8 cellular contexts compared by ENCODE assay signal in the genomic region with DNA sequence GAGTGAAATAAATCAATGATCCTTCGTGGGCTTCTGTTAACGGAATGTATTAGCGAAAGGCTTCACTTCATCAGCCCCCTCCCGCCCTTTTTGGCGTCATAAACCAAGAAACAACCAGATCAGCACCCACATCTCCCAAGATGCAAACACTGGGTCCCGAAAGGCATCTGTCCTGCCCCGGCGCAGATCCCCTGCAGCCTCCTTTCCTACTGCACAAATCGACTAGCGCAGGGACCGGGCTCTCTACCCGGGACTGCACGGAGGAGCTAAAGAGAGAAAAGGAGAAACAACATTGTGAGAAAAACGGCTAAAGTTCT. TPM values are rescaled to one million over a fixed set of nuclear protein-coding genes. Genes with fewer than 3 reads are reported as not detected.
DNase-seq lines count a peak whose midpoint lies in the region; TF ChIP-seq lines count a peak whose summit lies in the region.

No MANE protein-coding gene starts in this region.

- peak overlapping the region; percentile 67 for H3K4me3 ChIP-seq in GM06990 (replicated peaks; ENCODE audit: low read depth, low read length)
- H3K4me3 ChIP-seq in H7 (ENCODE audit: insufficient read depth, low read depth, low read length), result peak overlapping the region; percentile 57
- peak overlapping the region; percentile 85 for H3K4me3 ChIP-seq in NT2/D1 (ENCODE audit: insufficient read length, low read depth)
- peak overlapping the region; percentile 90 to 96 for H3K4me3 ChIP-seq in neuronal stem cell (ENCODE audit: low read length in 2 of 2)

- H3K14ac ChIP-seq in neuronal stem cell (ENCODE audit: low read length), result no peak overlapping the region

- no peak overlapping the region for H2BK12ac ChIP-seq in neuronal stem cell (ENCODE audit: low read length)

- no peak overlapping the region for H2BK15ac ChIP-seq in neuronal stem cell (ENCODE audit: low read length)

- TF ChIP-seq CTCF in GM06990 (IDR thresholded peaks at IDR 0.05; ENCODE audit: insufficient read depth, low read length, poor library complexity, severe bottlenecking), result no peak

- no peak for DNase-seq in GM06990 (ENCODE audit: extremely low read depth, insufficient read length)
- no peak for DNase-seq in H7
- DNase-seq in NT2/D1 (ENCODE audit: low read depth, low spot score), result no peak
- no peak for DNase-seq in epithelial cell of prostate (ENCODE audit: low read depth, low spot score)
- no peak for DNase-seq in neuronal stem cell (ENCODE audit: low spot score)
- DNase-seq in stimulated activated naive CD4-positive, alpha-beta T cell treated with Interleukin-2 at 50 U/mL for 16 hours (lab: John Stamatoyannopoulos, UW), result no peak
- DNase-seq in GF-D8 (lab: John Stamatoyannopoulos, UW), result no peak
- DNase-seq in GOT3 (lab: John Stamatoyannopoulos, UW), result no peak

- H2AK5ac ChIP-seq in neuronal stem cell (ENCODE audit: low read depth, low read length), result no peak overlapping the region

- H3K4me1 ChIP-seq in NT2/D1 (ENCODE audit: insufficient read depth, insufficient read length) (no peaks in the 10 kb centered on the region), neuronal stem cell (ENCODE audit: control insufficient read depth in 2 of 2, insufficient read depth in 1 of 2, low read depth in 1 of 2, low read length in 2 of 2) (peaks cover 3 to 4% of the 10 kb centered on the region in 2 donors)

- peak overlapping the region; percentile 31 for H3K18ac ChIP-seq in neuronal stem cell (ENCODE audit: low read length)

- H2BK120ac ChIP-seq in neuronal stem cell (ENCODE audit: low read depth, low read length), result no peak overlapping the region

- peak overlapping the region; percentile 65 for H3K4me2 ChIP-seq in neuronal stem cell (ENCODE audit: insufficient read depth, low read length, poor library complexity, severe bottlenecking)

- no peaks in the 10 kb centered on the region for H3K9me3 ChIP-seq in NT2/D1 (ENCODE audit: insufficient read depth, low read length)
- no peaks in the 10 kb centered on the region for H3K9me3 ChIP-seq in neuronal stem cell (replicated peaks in 1 of 2; ENCODE audit: control insufficient read depth in 2 of 2, insufficient read depth in 1 of 2, low read depth in 1 of 2, low read length in 2 of 2)

- H3K79me1 ChIP-seq in neuronal stem cell (ENCODE audit: low read depth, low read length), result no peaks in the 10 kb centered on the region

- peak overlapping the region; percentile 46 for H3K27ac ChIP-seq in epithelial cell of prostate
- H3K27ac ChIP-seq in neuronal stem cell (replicated peaks; ENCODE audit: low read length), result peak overlapping the region; percentile 67

- WGBS in neuronal stem cell (ENCODE audit: extremely low coverage in 2 of 2, insufficient read length in 2 of 2, insufficient replicate concordance in 1 of 2), 2 donors, result no CpG with 5 or more reads among the region's 14 CpGs

- H2AFZ ChIP-seq in neuronal stem cell (ENCODE audit: low read length), result peak overlapping the region; percentile 85

- no peaks in the 10 kb centered on the region for H3K27me3 ChIP-seq in GM06990 (replicated peaks; ENCODE audit: control insufficient read depth, insufficient read depth, low read length)
- no peaks in the 10 kb centered on the region for H3K27me3 ChIP-seq in H7 (ENCODE audit: control insufficient read depth, insufficient read depth, low read length)
- no peaks in the 10 kb centered on the region for H3K27me3 ChIP-seq in NT2/D1 (ENCODE audit: insufficient read depth, insufficient read length)
- H3K27me3 ChIP-seq in neuronal stem cell (ENCODE audit: control insufficient read depth in 3 of 3, insufficient read depth in 3 of 3, low read depth in 1 of 3, low read length in 3 of 3), result no peaks in the 10 kb centered on the region

- H3K9ac ChIP-seq in NT2/D1 (ENCODE audit: insufficient read length, low read depth), result peak overlapping the region; percentile 85
- H3K9ac ChIP-seq in neuronal stem cell (ENCODE audit: low read depth, low read length, poor library complexity), result peak overlapping the region; percentile 79

- H2BK5ac ChIP-seq in neuronal stem cell (ENCODE audit: low read length), result no peak overlapping the region

- H3K23ac ChIP-seq in neuronal stem cell (ENCODE audit: low read depth, low read length, poor library complexity), result peak overlapping the region; percentile 85

- H3K36me3 ChIP-seq in GM06990 (ENCODE audit: control insufficient read depth, insufficient read depth, low read length) (no peaks in the 10 kb centered on the region), H7 (replicated peaks; ENCODE audit: control insufficient read depth, insufficient read depth, low read length) (no peaks in the 10 kb centered on the region), NT2/D1 (ENCODE audit: insufficient read depth, insufficient read length, low read length) (no peaks in the 10 kb centered on the region), neuronal stem cell (replicated peaks in 1 of 2; ENCODE audit: control insufficient read depth in 2 of 2, insufficient read depth in 2 of 2, low read length in 2 of 2) (peaks cover 0 to 19% of the 10 kb centered on the region in 2 donors)

- H3K4ac ChIP-seq in neuronal stem cell (ENCODE audit: low read length), result no peak overlapping the region

- H4K8ac ChIP-seq in neuronal stem cell (ENCODE audit: low read depth, low read length), result no peak overlapping the region

- H4K91ac ChIP-seq in neuronal stem cell (ENCODE audit: low read depth, low read length, poor library complexity), result no peak overlapping the region

RNA-seq across cellular contexts. Expression of a gene that starts 0.6 kb away (rescaled TPM):
- total RNA-seq in H7 (2014; rRNA removed; shearing (Covaris generic)), result 29.1 and 37.3 TPM in 2 replicates
- polyA plus RNA-seq in neuronal stem cell (2013, experiment 1 of 2), result 17.9 TPM
- polyA plus RNA-seq in neuronal stem cell (2013, experiment 2 of 2), result 18.7 TPM
